In the genomic region with DNA sequence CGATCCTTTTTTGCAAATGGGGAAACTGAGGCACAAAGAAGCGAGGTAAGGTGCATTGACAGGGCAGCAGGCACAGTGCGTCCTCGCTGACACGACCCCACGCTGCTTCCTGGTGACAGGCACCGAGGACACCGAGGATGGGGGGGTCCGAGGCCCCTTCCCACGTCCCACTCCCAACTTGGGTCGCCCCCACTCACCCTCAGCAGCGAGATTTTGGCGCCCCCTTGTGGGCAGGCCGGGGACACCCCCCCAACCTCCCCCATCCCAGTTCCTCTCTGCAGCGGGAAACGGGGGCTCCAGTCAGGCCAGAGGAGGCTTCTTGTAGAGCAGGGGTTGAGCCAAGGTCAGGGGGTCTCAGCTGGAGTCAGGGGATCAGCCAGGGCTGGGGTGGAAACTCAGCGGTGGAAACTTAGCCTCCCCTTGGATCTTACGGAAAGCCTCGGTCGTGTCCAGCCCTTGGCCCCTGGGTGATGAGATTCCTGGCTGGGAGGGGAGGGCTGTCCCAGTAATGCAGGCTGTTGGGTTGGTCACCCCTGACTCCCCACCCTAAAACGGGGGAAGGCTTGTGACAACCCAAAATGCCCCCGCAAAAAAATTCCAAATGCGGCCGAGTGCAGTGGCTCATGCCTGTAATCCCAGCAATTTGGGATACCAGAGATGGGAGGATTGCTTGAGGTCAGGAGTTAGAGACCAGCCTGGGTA, we compare ENCODE assay signal across 8 cellular contexts. TPM values are rescaled to one million over a fixed set of nuclear protein-coding genes. Genes with fewer than 3 reads are reported as not detected.
DNase-seq lines count a peak whose midpoint lies in the region; ATAC-seq, FAIRE-seq and TF ChIP-seq lines count a peak whose summit lies in the region.

No MANE protein-coding gene starts in this region.

- intact Hi-C loops in endothelial cell of umbilical vein (cut with micrococcal nuclease): loop anchor here (1.0 to 5.0 kb wide), 3 partner anchors 43 to 165 kb away; no protein-coding TSS in a partner anchor

- peak; percentile 56 for FAIRE-seq in endothelial cell of umbilical vein (lab: Jason Lieb, UNC)

- TF ChIP-seq POLR2A in endothelial cell of umbilical vein (IDR thresholded peaks at IDR 0.05; ENCODE audit: low read depth, low read length): no peak

- H3K9ac ChIP-seq in endothelial cell of umbilical vein (replicated peaks; ENCODE audit: extremely low read depth, insufficient read depth, low read length): no peak overlapping the region

- H3K36me3 ChIP-seq in H7 (replicated peaks; ENCODE audit: control insufficient read depth, insufficient read depth, low read length): no peaks in the 10 kb centered on the region; the same call in 1 of the 2 replicates
- no peaks in the 10 kb centered on the region for H3K36me3 ChIP-seq in WERI-Rb-1
- no peaks in the 10 kb centered on the region for H3K36me3 ChIP-seq in endothelial cell of umbilical vein (ENCODE audit: control insufficient read depth in 2 of 2, extremely low read depth in 1 of 2, insufficient read depth in 2 of 2, low read length in 2 of 2)
- H3K36me3 ChIP-seq in osteoblast (ENCODE audit: insufficient read depth, low read length): peaks cover 3% of the 10 kb centered on the region

- dilution Hi-C loops in endothelial cell of umbilical vein (cut with MboI; ENCODE audit: extremely low pct_ligation_motif_present, low sequenced_read_pairs): no loop called here

- no TSS peak for BruUV-seq in endothelial cell of umbilical vein (replicated peaks; lab: Mats Ljungman, UMichigan)

- no peaks in the 10 kb centered on the region for H3K9me1 ChIP-seq in endothelial cell of umbilical vein (replicated peaks; ENCODE audit: control insufficient read depth, extremely low read depth, insufficient read depth, low read length)

- TF ChIP-seq CTCF in WERI-Rb-1 (IDR thresholded peaks at IDR 0.05; ENCODE audit: low read depth, low read length): peak; percentile 93
- TF ChIP-seq CTCF in endothelial cell of umbilical vein (IDR thresholded peaks at IDR 0.05; ENCODE audit: extremely low read depth in 1 of 2, insufficient read depth in 1 of 2, low read depth in 1 of 2, low read length in 2 of 2): peak; percentile 83 to 90
- peak; percentile 76 for TF ChIP-seq CTCF in osteoblast (IDR thresholded peaks at IDR 0.05; ENCODE audit: extremely low read depth, low read depth, low read length)

- no peak overlapping the region for H2AFZ ChIP-seq in endothelial cell of umbilical vein (ENCODE audit: low read depth, low read length)
- no peak overlapping the region for H2AFZ ChIP-seq in osteoblast (ENCODE audit: low read length)

- H3K4me2 ChIP-seq in endothelial cell of umbilical vein (ENCODE audit: insufficient read depth, low read length) (no peak overlapping the region), osteoblast (ENCODE audit: insufficient read depth, low read length) (peak overlapping the region; percentile 23)

- no peak for ATAC-seq in HG02798 (IDR thresholded peaks at IDR 0.05; ENCODE audit: poor library complexity, unreplicated experiment)
- no peak for ATAC-seq in HG02884 (IDR thresholded peaks at IDR 0.05; ENCODE audit: unreplicated experiment)

- H3K79me2 ChIP-seq in endothelial cell of umbilical vein (ENCODE audit: control insufficient read depth, insufficient read depth, low read length) (no peaks in the 10 kb centered on the region), osteoblast (ENCODE audit: insufficient read depth, low read length) (no peaks in the 10 kb centered on the region)

- CTCF ChIA-PET in endothelial cell of umbilical vein (lab: Charles Lee): interaction anchor here (0.7 to 3.9 kb wide), 24 partner anchors 8 to 1051 kb away, joined by 3 to 39 read pairs (median 4); a partner anchor contains a TSS

- POLR2A ChIA-PET in endothelial cell of umbilical vein (lab: Charles Lee): no interaction called here

- H3K4me3 ChIP-seq in H7 (ENCODE audit: insufficient read depth, low read depth, low read length) (no peak overlapping the region), WERI-Rb-1 (ENCODE audit: low read depth, low read length) (no peak overlapping the region), endothelial cell of umbilical vein (replicated peaks in 1 of 3; ENCODE audit: insufficient read depth in 1 of 3, low read depth in 1 of 3, low read length in 3 of 3) (no peak overlapping the region), osteoblast (ENCODE audit: insufficient read depth, low read length) (no peak overlapping the region)

- no peak overlapping the region for H3K27ac ChIP-seq in WERI-Rb-1
- no peak overlapping the region for H3K27ac ChIP-seq in endothelial cell of umbilical vein (ENCODE audit: insufficient read depth, low read depth, low read length)
- H3K27ac ChIP-seq in osteoblast (ENCODE audit: low read depth, low read length): no peak overlapping the region

- DNase-seq in H7 (peak; percentile 92), WERI-Rb-1 (peak; percentile 59), endothelial cell of umbilical vein (ENCODE audit: low read depth, low spot score) (peak; percentile 29), osteoblast (ENCODE audit: insufficient read length, low spot score, missing footprints) (peak; percentile 94), GOT3 (lab: John Stamatoyannopoulos, UW) (no peak), NCI-H1436 treated with DMSO at 0.1 percent for 48 hours (lab: John Stamatoyannopoulos, UW) (no peak)

- H3K4me1 ChIP-seq in endothelial cell of umbilical vein (ENCODE audit: control insufficient read depth, extremely low read depth, insufficient read depth, low read length) (no peaks in the 10 kb centered on the region), osteoblast (ENCODE audit: insufficient read depth, low read length) (no peaks in the 10 kb centered on the region)

- H3K27me3 ChIP-seq in H7 (ENCODE audit: control insufficient read depth, insufficient read depth, low read length) (peaks cover 4% of the 10 kb centered on the region), WERI-Rb-1 (ENCODE audit: insufficient read depth, low read depth, severe bottlenecking) (peaks cover 10% of the 10 kb centered on the region), endothelial cell of umbilical vein (ENCODE audit: control insufficient read depth in 2 of 2, insufficient read depth in 2 of 2, low read length in 2 of 2) (no peaks in the 10 kb centered on the region), osteoblast (ENCODE audit: insufficient read depth, low read length) (peaks cover 9% of the 10 kb centered on the region)

- H4K20me1 ChIP-seq in endothelial cell of umbilical vein (replicated peaks; ENCODE audit: control insufficient read depth, extremely low read depth, insufficient read depth, low read length) (no peaks in the 10 kb centered on the region), osteoblast (ENCODE audit: insufficient read depth, low read length) (peaks cover 19% of the 10 kb centered on the region)

- H3K9me3 ChIP-seq in WERI-Rb-1 (ENCODE audit: severe bottlenecking): no peaks in the 10 kb centered on the region
- no peaks in the 10 kb centered on the region for H3K9me3 ChIP-seq in endothelial cell of umbilical vein (replicated peaks; ENCODE audit: control insufficient read depth, insufficient read depth, low read length)
- H3K9me3 ChIP-seq in osteoblast (ENCODE audit: low read depth, low read length): no peaks in the 10 kb centered on the region

RNA-seq across cellular contexts. Expression of a gene that starts 8.2 kb away (rescaled TPM):
- 6.0 and 10.9 TPM in 2 replicates for total RNA-seq in H7 (2014; rRNA removed; shearing (Covaris generic))
- total RNA-seq in endothelial cell of umbilical vein (not detected in 2 replicates), osteoblast (not detected in 2 replicates)
- polyA plus RNA-seq in endothelial cell of umbilical vein: not detected in 2 replicates
- not detected in 2 replicates for polyA plus RNA-seq in endothelial cell of umbilical vein (2011; cell fraction: cytosol; rRNA removed)
- polyA plus RNA-seq in endothelial cell of umbilical vein (2011; cell fraction: nucleus; rRNA removed): 0.21 TPM in 1 of 2 replicates, not detected in the other
- not detected in 2 replicates for polyA plus RNA-seq in endothelial cell of umbilical vein (2012)
- polyA minus RNA-seq in endothelial cell of umbilical vein: 1.2 TPM in 1 of 2 replicates, not detected in the other
- not detected for polyA minus RNA-seq in endothelial cell of umbilical vein (2011; cell fraction: cytosol; rRNA and poly(A)+ RNA removed)
- not detected in 2 replicates for polyA minus RNA-seq in endothelial cell of umbilical vein (2011; cell fraction: nucleus; rRNA and poly(A)+ RNA removed)

RNA-seq across cellular contexts. Expression of a gene that starts 11.1 kb away (rescaled TPM):
- total RNA-seq in H7 (2014; rRNA removed; shearing (Covaris generic)): not detected in 2 replicates
- not detected in 2 replicates for total RNA-seq in endothelial cell of umbilical vein
- not detected in 2 replicates for polyA plus RNA-seq in endothelial cell of umbilical vein
- polyA plus RNA-seq in endothelial cell of umbilical vein (2011; cell fraction: cytosol; rRNA removed): not detected in 2 replicates
- not detected in 2 replicates for polyA plus RNA-seq in endothelial cell of umbilical vein (2011; cell fraction: nucleus; rRNA removed)
- not detected in 2 replicates for polyA plus RNA-seq in endothelial cell of umbilical vein (2012)
- polyA minus RNA-seq in endothelial cell of umbilical vein: not detected in 2 replicates
- not detected for polyA minus RNA-seq in endothelial cell of umbilical vein (2011; cell fraction: cytosol; rRNA and poly(A)+ RNA removed)
- polyA minus RNA-seq in endothelial cell of umbilical vein (2011; cell fraction: nucleus; rRNA and poly(A)+ RNA removed): not detected in 2 replicates
- total RNA-seq in osteoblast: not detected in 2 replicates

RNA-seq across cellular contexts. Expression of a gene that starts 28.4 kb away (rescaled TPM):
- 24.1 and 32.1 TPM in 2 replicates for total RNA-seq in H7 (2014; rRNA removed; shearing (Covaris generic))
- 14.8 and 15.2 TPM in 2 replicates for total RNA-seq in endothelial cell of umbilical vein
- polyA plus RNA-seq in endothelial cell of umbilical vein: 8.0 and 8.7 TPM in 2 replicates
- polyA plus RNA-seq in endothelial cell of umbilical vein (2011; cell fraction: cytosol; rRNA removed): 4.9 and 8.5 TPM in 2 replicates
- polyA plus RNA-seq in endothelial cell of umbilical vein (2011; cell fraction: nucleus; rRNA removed): 4.1 and 5.8 TPM in 2 replicates
- polyA plus RNA-seq in endothelial cell of umbilical vein (2012): 11.1 and 12.9 TPM in 2 replicates
- 3.8 and 5.0 TPM in 2 replicates for polyA minus RNA-seq in endothelial cell of umbilical vein
- 17.2 TPM for polyA minus RNA-seq in endothelial cell of umbilical vein (2011; cell fraction: cytosol; rRNA and poly(A)+ RNA removed)
- polyA minus RNA-seq in endothelial cell of umbilical vein (2011; cell fraction: nucleus; rRNA and poly(A)+ RNA removed): 2.5 and 3.0 TPM in 2 replicates
- total RNA-seq in osteoblast: 7.7 and 8.3 TPM in 2 replicates

RNA-seq across cellular contexts. Expression of a gene that starts 34.0 kb away (rescaled TPM):
- 71.6 and 76.6 TPM in 2 replicates for total RNA-seq in H7 (2014; rRNA removed; shearing (Covaris generic))
- total RNA-seq in endothelial cell of umbilical vein: 60.4 and 60.5 TPM in 2 replicates
- polyA plus RNA-seq in endothelial cell of umbilical vein: 35.9 and 45.0 TPM in 2 replicates
- 29.1 and 36.7 TPM in 2 replicates for polyA plus RNA-seq in endothelial cell of umbilical vein (2011; cell fraction: cytosol; rRNA removed)
- polyA plus RNA-seq in endothelial cell of umbilical vein (2011; cell fraction: nucleus; rRNA removed): 99.4 and 104 TPM in 2 replicates
- polyA plus RNA-seq in endothelial cell of umbilical vein (2012): 48.6 and 54.3 TPM in 2 replicates
- 22.6 and 36.2 TPM in 2 replicates for polyA minus RNA-seq in endothelial cell of umbilical vein
- polyA minus RNA-seq in endothelial cell of umbilical vein (2011; cell fraction: cytosol; rRNA and poly(A)+ RNA removed): 12.0 TPM
- 28.3 and 47.8 TPM in 2 replicates for polyA minus RNA-seq in endothelial cell of umbilical vein (2011; cell fraction: nucleus; rRNA and poly(A)+ RNA removed)
- total RNA-seq in osteoblast: 36.6 and 39.5 TPM in 2 replicates

Comparison
In these comparisons a context has a peak if more than half of its experiments do, and no peak if none do; other contexts are left out.
1. DNase-seq: peak in H7 (single experiment), WERI-Rb-1 (single experiment), endothelial cell of umbilical vein (single experiment) and osteoblast (single experiment); none in GOT3 (single experiment) and NCI-H1436 treated with DMSO at 0.1 percent for 48 hours (single experiment).
2. Peak in every context shown above with its lines, with median percentiles within 50 percentile points of each other: CTCF ChIP-seq.